8 cellular contexts compared by ENCODE assay signal in genomic region chr12:94208433-94208921, GRCh38.
A peak's percentile ranks its signal among the peaks of the same experiment; 100 is the strongest.
DNase-seq lines count a peak whose midpoint lies in the region; ATAC-seq and TF ChIP-seq lines count a peak whose summit lies in the region.

No MANE protein-coding gene starts in this region.

- no peak overlapping the region for H3K4me2 ChIP-seq in smooth muscle cell

- H3K27ac ChIP-seq in ACC112 (ENCODE audit: low read depth, low read length) (peak overlapping the region; percentile 79), skeletal muscle tissue (ENCODE audit: low read depth, low read length) (peak overlapping the region; percentile 78), smooth muscle cell (ENCODE audit: low read depth) (no peak overlapping the region)

- H3K27me3 Mint-ChIP-seq in activated naive CD8-positive, alpha-beta T cell treated with anti-CD3 and anti-CD28 coated beads for 36 hours, result no peaks in the 10 kb centered on the region

- peaks cover 29% of the 10 kb centered on the region for H3K4me1 ChIP-seq in ACC112 (ENCODE audit: control insufficient read depth, insufficient read depth, low read length, unreplicated experiment)
- peaks cover 0 to 5% (median 5%) of the 10 kb centered on the region in 3 donors for H3K4me1 ChIP-seq in skeletal muscle tissue (ENCODE audit: control insufficient read depth in 3 of 3, insufficient read depth in 3 of 3, low read length in 3 of 3)
- H3K4me1 ChIP-seq in smooth muscle cell (ENCODE audit: low read depth), result no peaks in the 10 kb centered on the region

- H3K27me3 ChIP-seq in ACC112 (ENCODE audit: insufficient read depth, low read length), result no peaks in the 10 kb centered on the region
- no peaks in the 10 kb centered on the region for H3K27me3 ChIP-seq in skeletal muscle tissue (ENCODE audit: control insufficient read depth in 3 of 3, insufficient read depth in 3 of 3, low read length in 3 of 3)
- H3K27me3 ChIP-seq in smooth muscle cell (ENCODE audit: low read depth), result peaks cover 40% of the 10 kb centered on the region

- peak overlapping the region; percentile 89 for H2AFZ ChIP-seq in ACC112 (ENCODE audit: low read length, unreplicated experiment)
- no peak overlapping the region for H2AFZ ChIP-seq in smooth muscle cell (ENCODE audit: low read depth)

- H3K27ac Mint-ChIP-seq in activated naive CD8-positive, alpha-beta T cell treated with anti-CD3 and anti-CD28 coated beads for 36 hours, result peak overlapping the region; percentile 94

- peaks cover 22% of the 10 kb centered on the region for H3K36me3 Mint-ChIP-seq in activated naive CD8-positive, alpha-beta T cell treated with anti-CD3 and anti-CD28 coated beads for 36 hours

- DNase-seq in activated naive CD8-positive, alpha-beta T cell treated with anti-CD3 and anti-CD28 coated beads for 36 hours, result peak; percentile 33
- no peak for DNase-seq in left lobe of liver (ENCODE audit: low spot score)
- no peak for DNase-seq in dermis blood vessel endothelial cell
- DNase-seq in smooth muscle cell (lab: John Stamatoyannopoulos, UW; ENCODE audit: unreplicated experiment), result no peak

- H3K9me3 Mint-ChIP-seq in activated naive CD8-positive, alpha-beta T cell treated with anti-CD3 and anti-CD28 coated beads for 36 hours, result peaks cover 3% of the 10 kb centered on the region

- H3K4me3 ChIP-seq in ACC112 (ENCODE audit: low read depth, low read length), result peak overlapping the region; percentile 68
- H3K4me3 ChIP-seq in skeletal muscle tissue (ENCODE audit: low read length in 3 of 3), result peak overlapping the region in 2 of 3 donors; percentile 24 to 62
- H3K4me3 ChIP-seq in smooth muscle cell, result no peak overlapping the region

- no peak for TF ChIP-seq CTCF in smooth muscle cell (IDR thresholded peaks at IDR 0.05; ENCODE audit: borderline replicate concordance, insufficient read depth, poor library complexity, severe bottlenecking)

- no peaks in the 10 kb centered on the region for H3K36me3 ChIP-seq in ACC112 (ENCODE audit: insufficient read depth, low read length)
- no peaks in the 10 kb centered on the region for H3K36me3 ChIP-seq in skeletal muscle tissue (ENCODE audit: control insufficient read depth in 3 of 3, insufficient read depth in 3 of 3, low read length in 3 of 3)
- H3K36me3 ChIP-seq in smooth muscle cell (ENCODE audit: low read depth), result no peaks in the 10 kb centered on the region

- H3F3A ChIP-seq in smooth muscle cell (ENCODE audit: low read depth), result no peaks in the 10 kb centered on the region

- peaks cover 55% of the 10 kb centered on the region for H3K4me1 Mint-ChIP-seq in activated naive CD8-positive, alpha-beta T cell treated with anti-CD3 and anti-CD28 coated beads for 36 hours

- H3K9me3 ChIP-seq in skeletal muscle tissue (ENCODE audit: control insufficient read depth in 3 of 3, low read length in 3 of 3) (no peaks in the 10 kb centered on the region), smooth muscle cell (replicated peaks; ENCODE audit: low read depth) (no peaks in the 10 kb centered on the region)

- peak overlapping the region in 2 of 3 donors; percentile 2 to 34 for H3K9ac ChIP-seq in skeletal muscle tissue (ENCODE audit: low read depth in 1 of 3, low read length in 3 of 3)
- H3K9ac ChIP-seq in smooth muscle cell (ENCODE audit: low read depth), result no peak overlapping the region

- 95% methylated on average over 8 of the region's 8 CpGs for WGBS in smooth muscle cell (ENCODE audit: low lambda C conversion rate)

- H3K79me2 ChIP-seq in ACC112 (ENCODE audit: control insufficient read depth, insufficient read depth, low read length, unreplicated experiment) (no peaks in the 10 kb centered on the region), smooth muscle cell (ENCODE audit: low read depth) (no peaks in the 10 kb centered on the region)

- ATAC-seq in GM19438 (IDR thresholded peaks at IDR 0.05; ENCODE audit: low read depth, unreplicated experiment) (peak; percentile 24), HG03469 (IDR thresholded peaks at IDR 0.05; ENCODE audit: unreplicated experiment) (peak; percentile 21), left lobe of liver (no peak)

- H3K4me3 Mint-ChIP-seq in activated naive CD8-positive, alpha-beta T cell treated with anti-CD3 and anti-CD28 coated beads for 36 hours, result peak overlapping the region; percentile 80

- H4K20me1 ChIP-seq in smooth muscle cell (ENCODE audit: low read depth), result no peaks in the 10 kb centered on the region
